ENCODE assay signal across 13 cellular contexts in the genomic region with DNA sequence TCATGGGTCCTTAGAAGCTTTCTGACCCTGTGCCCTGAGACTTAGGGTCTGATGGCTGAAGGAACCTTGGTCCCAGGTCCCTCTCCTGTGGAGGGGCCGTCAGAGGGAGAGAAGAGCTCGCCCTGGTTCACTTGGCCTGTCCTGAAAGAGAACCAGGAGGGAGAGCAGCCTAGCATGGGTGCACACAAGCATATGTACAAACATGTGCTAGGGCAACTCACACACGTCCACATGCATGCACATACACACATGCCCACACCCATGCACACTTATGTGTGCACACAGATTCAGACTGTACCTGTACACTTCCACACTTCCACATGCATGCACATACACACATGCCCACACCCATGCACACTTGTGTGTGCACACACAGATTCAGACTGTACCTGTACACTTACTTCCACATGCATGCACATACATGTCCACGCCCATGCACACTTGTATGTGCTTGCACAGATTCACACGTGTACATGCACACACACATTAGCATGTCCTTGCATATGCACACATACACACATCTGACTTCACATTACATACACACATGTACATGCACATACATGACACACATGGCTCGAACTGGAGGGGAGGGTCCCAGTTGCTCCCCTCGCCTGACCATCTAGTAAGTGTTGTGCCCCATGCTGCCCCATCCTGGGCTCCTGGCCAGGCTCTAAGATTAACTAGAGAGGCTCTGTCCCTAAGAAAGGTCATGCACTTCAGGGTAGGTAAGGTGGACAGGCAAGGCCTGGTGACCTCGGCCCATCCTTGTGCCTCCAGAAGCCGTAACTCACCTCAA.
DNase-seq lines count a peak whose midpoint lies in the region; ATAC-seq and TF ChIP-seq lines count a peak whose summit lies in the region.
"Had no signal": no experiment of that assay in that cellular context is flagged by ENCODE, and none has a peak within 500 bp of the region (broad histone marks: within the 10 kb centered on the region; RNA-seq: fewer than 3 reads in every experiment).

No MANE protein-coding gene starts in this region.

- H3K4me1 Mint-ChIP-seq in CD8-positive, alpha-beta T cell (ENCODE audit: low read depth): peaks cover 39% of the 10 kb centered on the region

- H3K4me1 ChIP-seq in CD8-positive, alpha-beta T cell (ENCODE audit: insufficient read depth, low read length): peaks cover 34% of the 10 kb centered on the region
- peaks cover 0 to 8% (median 0%) of the 10 kb centered on the region in 4 donors for H3K4me1 ChIP-seq in sigmoid colon

- H3K27ac Mint-ChIP-seq in CD8-positive, alpha-beta T cell: peak overlapping the region; percentile 94
- H3K27ac Mint-ChIP-seq: H9 had no signal

- H3K4me3 ChIP-seq in CD8-positive, alpha-beta T cell (ENCODE audit: low read depth, low read length): no peak overlapping the region
- no peak overlapping the region for H3K4me3 ChIP-seq in sigmoid colon

- H3K4me3 Mint-ChIP-seq in CD8-positive, alpha-beta T cell: no peak overlapping the region
- H3K4me3 Mint-ChIP-seq: H9 had no signal

- CTCF ChIA-PET in CD8-positive, alpha-beta T cell (lab: Charles Lee): interaction anchor here (0.6 to 2.0 kb wide), 7 partner anchors 123 to 532 kb away, joined by 3 to 8 read pairs (median 4); no protein-coding TSS in a partner anchor

- H3K9me3 Mint-ChIP-seq in CD8-positive, alpha-beta T cell: no peaks in the 10 kb centered on the region

- TF ChIP-seq POLR2A in sigmoid colon (IDR thresholded peaks at IDR 0.05): no peak

- TF ChIP-seq CTCF in CD8-positive, alpha-beta T cell (IDR thresholded peaks at IDR 0.05): no peak
- no peak for TF ChIP-seq CTCF in sigmoid colon (IDR thresholded peaks at IDR 0.05)

- no peak overlapping the region for H3K27ac ChIP-seq in CD8-positive, alpha-beta T cell (ENCODE audit: low read depth, low read length)
- peak overlapping the region; percentile 63 to 74 (median 67) for H3K27ac ChIP-seq in sigmoid colon

- POLR2A ChIA-PET in CD8-positive, alpha-beta T cell (lab: Charles Lee): no interaction called here

- no peak for ATAC-seq in CD8-positive, alpha-beta T cell
- no peak for ATAC-seq in left cardiac atrium
- ATAC-seq: Panc1 had no signal

- no peaks in the 10 kb centered on the region for H3K36me3 ChIP-seq in CD8-positive, alpha-beta T cell (ENCODE audit: insufficient read depth, low read length)
- no peaks in the 10 kb centered on the region for H3K36me3 ChIP-seq in sigmoid colon

- intact Hi-C loops in CD8-positive, alpha-beta T cell (cut with DNase I, micrococcal nuclease): no loop called here
- intact Hi-C loops in left cardiac atrium (cut with DNase I): no loop called here
- intact Hi-C loops in sigmoid colon (cut with DNase I): no loop called here

- H3K27me3 ChIP-seq in CD8-positive, alpha-beta T cell (ENCODE audit: insufficient read depth, low read length): no peaks in the 10 kb centered on the region
- no peaks in the 10 kb centered on the region for H3K27me3 ChIP-seq in sigmoid colon

- TF ChIP-seq EP300 in sigmoid colon (IDR thresholded peaks at IDR 0.05): no peak

- peak in 2 of 7 experiments; percentile 3 to 39 for DNase-seq in CD8-positive, alpha-beta T cell
- peak; percentile 57 for DNase-seq in activated CD8-positive, alpha-beta memory T cell treated with anti-CD3 and anti-CD28 coated beads for 24 hours
- DNase-seq in left cardiac atrium (peak; percentile 5), sigmoid colon (peak; percentile 56), NCI-H2171 (lab: John Stamatoyannopoulos, UW) (no peak), HuH-7.5 (ENCODE audit: low spot score) (no peak), retina (no peak), NOMO-1 treated with dmso at 0.1 percent for 144 hours (lab: John Stamatoyannopoulos, UW; ENCODE audit: unreplicated experiment) (no peak)
- DNase-seq: H9, hippocampal formation, NCI-H1092 treated with DMSO at 0.1 percent for 48 hours, occipital lobe had no signal

- H3K27me3 Mint-ChIP-seq in CD8-positive, alpha-beta T cell (ENCODE audit: low read depth): no peaks in the 10 kb centered on the region

- no peaks in the 10 kb centered on the region for H3K36me3 Mint-ChIP-seq in CD8-positive, alpha-beta T cell

- H3K9me3 ChIP-seq in CD8-positive, alpha-beta T cell (ENCODE audit: low read length): no peaks in the 10 kb centered on the region
- H3K9me3 ChIP-seq in sigmoid colon: no peaks in the 10 kb centered on the region

- WGBS in sigmoid colon, 2 donors: 87 to 91% methylated on average over 9 of the region's 9 CpGs

Comparison
In these comparisons a context has a peak if more than half of its experiments do, and no peak if none do; other contexts are left out.
1. DNase-seq: peak in activated CD8-positive, alpha-beta memory T cell treated with anti-CD3 and anti-CD28 coated beads for 24 hours (single experiment), left cardiac atrium (single experiment) and sigmoid colon (single experiment); none in NCI-H2171 (single experiment), HuH-7.5 (single experiment), retina (single experiment) and NOMO-1 treated with dmso at 0.1 percent for 144 hours (single experiment).